Comparison of ENCODE assay signal across 8 cellular contexts in genomic region chr4:109998867-109999303, GRCh38.
A peak's percentile ranks its signal among the peaks of the same experiment; 100 is the strongest.
DNase-seq lines count a peak whose midpoint lies in the region; ATAC-seq, FAIRE-seq and TF ChIP-seq lines count a peak whose summit lies in the region.

No MANE protein-coding gene starts in this region.

- H3K27me3 Mint-ChIP-seq in activated naive CD4-positive, alpha-beta T cell treated with anti-CD3 and anti-CD28 coated beads, Interleukin-2, amount 10 ng/mL, durations not matched to agents 7 days and 5 days = peaks cover 15% of the 10 kb centered on the region
- H3K27me3 Mint-ChIP-seq in natural killer cell (ENCODE audit: low read depth in 2 of 2) = peaks cover 0 to 19% of the 10 kb centered on the region in 2 donors

- POLR2A ChIA-PET in endothelial cell of umbilical vein (lab: Charles Lee) = no interaction called here

- H3K36me3 Mint-ChIP-seq in activated naive CD4-positive, alpha-beta T cell treated with anti-CD3 and anti-CD28 coated beads, Interleukin-2, amount 50 U/mL, for 72 hours = no peaks in the 10 kb centered on the region
- H3K36me3 Mint-ChIP-seq in activated naive CD4-positive, alpha-beta T cell treated with anti-CD3 and anti-CD28 coated beads, Interleukin-2, amount 10 ng/mL, durations not matched to agents 7 days and 5 days = no peaks in the 10 kb centered on the region
- no peaks in the 10 kb centered on the region for H3K36me3 Mint-ChIP-seq in natural killer cell

- no peak overlapping the region for H3K4me2 ChIP-seq in endothelial cell of umbilical vein (ENCODE audit: insufficient read depth, low read length)

- H3K9me1 ChIP-seq in endothelial cell of umbilical vein (replicated peaks; ENCODE audit: control insufficient read depth, extremely low read depth, insufficient read depth, low read length) = no peaks in the 10 kb centered on the region

- H3K4me1 Mint-ChIP-seq in activated naive CD4-positive, alpha-beta T cell treated with anti-CD3 and anti-CD28 coated beads, Interleukin-2, amount 10 ng/mL, durations not matched to agents 7 days and 5 days = peaks cover 25% of the 10 kb centered on the region
- H3K4me1 Mint-ChIP-seq in natural killer cell = no peaks in the 10 kb centered on the region

- in situ Hi-C loops in KBM-7 (cut with MboI; ENCODE audit: low pct_unique_long_range_greater_than_20kb, low sequenced_read_pairs) = no loop called here

- no peak overlapping the region for H3K4me3 ChIP-seq in RWPE2 (ENCODE audit: severe bottlenecking)
- H3K4me3 ChIP-seq in endothelial cell of umbilical vein (replicated peaks in 1 of 3; ENCODE audit: insufficient read depth in 1 of 3, low read depth in 1 of 3, low read length in 3 of 3) = no peak overlapping the region

- H3K27me3 ChIP-seq in RWPE2 (ENCODE audit: insufficient read depth, poor library complexity, severe bottlenecking) = no peaks in the 10 kb centered on the region
- H3K27me3 ChIP-seq in endothelial cell of umbilical vein (ENCODE audit: control insufficient read depth in 2 of 2, insufficient read depth in 2 of 2, low read length in 2 of 2) = peaks cover 11 to 16% of the 10 kb centered on the region in 2 experiments

- no TSS peak for BruUV-seq in endothelial cell of umbilical vein (replicated peaks; lab: Mats Ljungman, UMichigan)

- no peak overlapping the region for H2AFZ ChIP-seq in endothelial cell of umbilical vein (ENCODE audit: low read depth, low read length)

- TF ChIP-seq CTCF in RWPE2 (IDR thresholded peaks at IDR 0.05; ENCODE audit: poor library complexity, severe bottlenecking) (peak; percentile 84), endothelial cell of umbilical vein (IDR thresholded peaks at IDR 0.05; ENCODE audit: extremely low read depth in 1 of 2, insufficient read depth in 1 of 2, low read depth in 1 of 2, low read length in 2 of 2) (peak; percentile 39 to 44), natural killer cell (IDR thresholded peaks at IDR 0.05) (peak; percentile 87)

- intact Hi-C loops in endothelial cell of umbilical vein (cut with micrococcal nuclease) = loop anchor here (1.0 to 2.0 kb wide), 2 partner anchors 517 to 1632 kb away; no protein-coding TSS in a partner anchor
- intact Hi-C loops in natural killer cell (cut with micrococcal nuclease) = loop anchor here (1.0 kb wide), 1 partner anchor 517 kb away; no protein-coding TSS in a partner anchor

- DNase-seq in activated naive CD4-positive, alpha-beta T cell treated with anti-CD3 and anti-CD28 coated beads, Interleukin-2, amount 50 U/mL, for 72 hours (ENCODE audit: low spot score in 2 of 2) = peak in 1 of 2 donors; percentile 42
- DNase-seq in activated naive CD4-positive, alpha-beta T cell treated with anti-CD3 and anti-CD28 coated beads, Interleukin-2, amount 10 ng/mL, durations not matched to agents 7 days and 5 days = no peak
- DNase-seq in KBM-7 (peak; percentile 71), RWPE2 (ENCODE audit: low spot score) (no peak), endothelial cell of umbilical vein (ENCODE audit: low read depth, low spot score) (peak; percentile 59), natural killer cell (no peak), HuH-7 (ENCODE audit: low spot score) (no peak)

- CTCF ChIA-PET in activated naive CD4-positive, alpha-beta T cell treated with anti-CD3 and anti-CD28 coated beads, Interleukin-2, amount 10 ng/mL, durations not matched to agents 7 days and 5 days (lab: Charles Lee) = interaction anchor here (0.9 to 19.3 kb wide), 12 partner anchors 9 to 1284 kb away, joined by 3 to 486 read pairs (median 4); no protein-coding TSS in a partner anchor
- CTCF ChIA-PET in endothelial cell of umbilical vein (lab: Charles Lee) = interaction anchor here (0.9 to 19.1 kb wide), 13 partner anchors 11 to 1633 kb away, joined by 3 to 527 read pairs (median 4); no protein-coding TSS in a partner anchor

- H3K4me1 ChIP-seq in RWPE2 (ENCODE audit: insufficient read depth, poor library complexity, severe bottlenecking) (peaks cover 2% of the 10 kb centered on the region), endothelial cell of umbilical vein (ENCODE audit: control insufficient read depth, extremely low read depth, insufficient read depth, low read length) (no peaks in the 10 kb centered on the region)

- no peaks in the 10 kb centered on the region for H4K20me1 ChIP-seq in endothelial cell of umbilical vein (replicated peaks; ENCODE audit: control insufficient read depth, extremely low read depth, insufficient read depth, low read length)

- H3K9me3 ChIP-seq in RWPE2 (ENCODE audit: severe bottlenecking) (no peaks in the 10 kb centered on the region), endothelial cell of umbilical vein (replicated peaks; ENCODE audit: control insufficient read depth, insufficient read depth, low read length) (no peaks in the 10 kb centered on the region)

- H3K27ac Mint-ChIP-seq in activated naive CD4-positive, alpha-beta T cell treated with anti-CD3 and anti-CD28 coated beads, Interleukin-2, amount 50 U/mL, for 72 hours = no peak overlapping the region
- H3K27ac Mint-ChIP-seq in activated naive CD4-positive, alpha-beta T cell treated with anti-CD3 and anti-CD28 coated beads, Interleukin-2, amount 10 ng/mL, durations not matched to agents 7 days and 5 days = no peak overlapping the region
- H3K27ac Mint-ChIP-seq in natural killer cell = no peak overlapping the region

- no peak overlapping the region for H3K4me3 Mint-ChIP-seq in activated naive CD4-positive, alpha-beta T cell treated with anti-CD3 and anti-CD28 coated beads, Interleukin-2, amount 10 ng/mL, durations not matched to agents 7 days and 5 days
- H3K4me3 Mint-ChIP-seq in natural killer cell = no peak overlapping the region

- no peak for TF ChIP-seq POLR2A in endothelial cell of umbilical vein (IDR thresholded peaks at IDR 0.05; ENCODE audit: low read depth, low read length)

- H3K9ac ChIP-seq in endothelial cell of umbilical vein (replicated peaks; ENCODE audit: extremely low read depth, insufficient read depth, low read length) = no peak overlapping the region

- peak; percentile 39 to 53 for ATAC-seq in activated naive CD4-positive, alpha-beta T cell treated with anti-CD3 and anti-CD28 coated beads, Interleukin-2, amount 50 U/mL, for 72 hours
- ATAC-seq in GM21423 (IDR thresholded peaks at IDR 0.05; ENCODE audit: unreplicated experiment) (peak; percentile 36), RWPE2 (ENCODE audit: low read depth) (peak; percentile 79; the same call in 2 of the 3 replicates), natural killer cell (peak; percentile 72 to 83 (median 76))

- no peaks in the 10 kb centered on the region for H3K79me2 ChIP-seq in endothelial cell of umbilical vein (ENCODE audit: control insufficient read depth, insufficient read depth, low read length)

- H3K9me3 Mint-ChIP-seq in activated naive CD4-positive, alpha-beta T cell treated with anti-CD3 and anti-CD28 coated beads, Interleukin-2, amount 50 U/mL, for 72 hours = no peaks in the 10 kb centered on the region
- no peaks in the 10 kb centered on the region for H3K9me3 Mint-ChIP-seq in activated naive CD4-positive, alpha-beta T cell treated with anti-CD3 and anti-CD28 coated beads, Interleukin-2, amount 10 ng/mL, durations not matched to agents 7 days and 5 days
- H3K9me3 Mint-ChIP-seq in natural killer cell = no peaks in the 10 kb centered on the region

- H3K36me3 ChIP-seq in RWPE2 (ENCODE audit: low read depth) (no peaks in the 10 kb centered on the region), endothelial cell of umbilical vein (ENCODE audit: control insufficient read depth in 2 of 2, extremely low read depth in 1 of 2, insufficient read depth in 2 of 2, low read length in 2 of 2) (no peaks in the 10 kb centered on the region)

- FAIRE-seq in endothelial cell of umbilical vein (lab: Jason Lieb, UNC) = peak; percentile 71

- dilution Hi-C loops in endothelial cell of umbilical vein (cut with MboI; ENCODE audit: extremely low pct_ligation_motif_present, low sequenced_read_pairs) = no loop called here

- H3K27ac ChIP-seq in RWPE2 (ENCODE audit: poor library complexity, severe bottlenecking) = no peak overlapping the region
- H3K27ac ChIP-seq in endothelial cell of umbilical vein (ENCODE audit: insufficient read depth, low read depth, low read length) = no peak overlapping the region

TF ChIP-seq in endothelial cell of umbilical vein, 7 proteins besides CTCF, POLR2A, EP300 and RAD21:
- TF ChIP-seq EZH2 (IDR thresholded peaks at IDR 0.05; ENCODE audit: borderline replicate concordance, low read depth, low read length, severe bottlenecking) = no peak
- TF ChIP-seq FOS (IDR thresholded peaks at IDR 0.05; ENCODE audit: borderline replicate concordance, insufficient read depth, low read length) = no peak
- no peak for TF ChIP-seq JUN (IDR thresholded peaks at IDR 0.05; ENCODE audit: borderline replicate concordance, insufficient read depth, insufficient read length, low read depth)

Comparison
In these comparisons a context has a peak if more than half of its experiments do, and no peak if none do; other contexts are left out.
1. DNase-seq: peak in KBM-7 (single experiment) and endothelial cell of umbilical vein (single experiment); none in activated naive CD4-positive, alpha-beta T cell treated with anti-CD3 and anti-CD28 coated beads, Interleukin-2, amount 10 ng/mL, durations not matched to agents 7 days and 5 days (single experiment), RWPE2 (single experiment), natural killer cell (single experiment) and HuH-7 (single experiment).
2. Peak in every context shown above with its lines, with median percentiles within 50 percentile points of each other: ATAC-seq and CTCF ChIP-seq.